1 cellular context compared by ENCODE assay signal in the genomic region with DNA sequence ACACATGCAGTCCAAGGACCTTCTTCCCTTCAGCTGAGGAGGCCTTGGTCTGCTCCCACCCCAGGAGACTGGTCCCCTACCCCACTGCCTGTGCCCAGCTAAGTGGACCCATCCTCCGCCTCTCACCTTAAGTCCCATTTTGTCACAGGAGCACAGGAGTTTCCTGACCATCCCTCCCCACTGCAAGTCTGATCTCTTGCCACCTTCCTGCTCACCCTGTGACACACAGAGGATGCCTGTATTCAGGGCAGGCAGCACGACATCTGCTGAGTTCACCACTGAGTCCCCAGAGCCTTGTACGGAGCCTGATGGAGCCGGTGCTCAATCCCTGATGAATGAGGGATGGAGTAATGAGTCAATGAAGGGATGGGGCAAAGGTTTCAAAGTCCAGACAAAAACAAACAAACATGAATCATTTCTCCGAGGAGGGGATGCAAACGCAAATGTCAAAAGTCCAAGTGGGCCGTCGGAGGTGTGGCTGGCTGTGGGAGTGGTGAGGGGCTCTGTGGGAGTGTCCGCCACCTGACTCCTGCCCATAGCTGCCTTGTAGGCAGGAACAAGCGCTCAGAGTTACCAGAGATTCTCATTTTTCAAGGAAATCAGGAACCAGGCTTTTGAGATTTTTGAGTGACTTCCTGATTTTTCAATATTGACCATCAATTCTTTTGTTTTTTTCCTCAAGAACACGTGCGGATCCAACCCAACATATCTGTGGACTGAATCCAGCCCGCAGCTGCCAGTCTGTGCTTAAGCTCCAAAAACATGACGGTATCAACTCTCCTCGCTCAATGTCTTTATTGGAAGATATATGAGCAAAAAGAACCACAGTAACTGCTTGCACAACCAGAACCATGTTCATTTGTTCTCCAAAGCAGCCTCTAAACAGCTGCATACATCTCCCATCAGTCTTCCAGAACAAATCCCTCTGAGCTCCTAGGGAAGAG.
TF ChIP-seq lines count a peak whose summit lies in the region.

No MANE protein-coding gene starts in this region.

TF ChIP-seq in HEK293, 187 proteins besides CTCF, POLR2A, EP300 and RAD21 (continued from another document):
- TF ChIP-seq, protein P1, sequence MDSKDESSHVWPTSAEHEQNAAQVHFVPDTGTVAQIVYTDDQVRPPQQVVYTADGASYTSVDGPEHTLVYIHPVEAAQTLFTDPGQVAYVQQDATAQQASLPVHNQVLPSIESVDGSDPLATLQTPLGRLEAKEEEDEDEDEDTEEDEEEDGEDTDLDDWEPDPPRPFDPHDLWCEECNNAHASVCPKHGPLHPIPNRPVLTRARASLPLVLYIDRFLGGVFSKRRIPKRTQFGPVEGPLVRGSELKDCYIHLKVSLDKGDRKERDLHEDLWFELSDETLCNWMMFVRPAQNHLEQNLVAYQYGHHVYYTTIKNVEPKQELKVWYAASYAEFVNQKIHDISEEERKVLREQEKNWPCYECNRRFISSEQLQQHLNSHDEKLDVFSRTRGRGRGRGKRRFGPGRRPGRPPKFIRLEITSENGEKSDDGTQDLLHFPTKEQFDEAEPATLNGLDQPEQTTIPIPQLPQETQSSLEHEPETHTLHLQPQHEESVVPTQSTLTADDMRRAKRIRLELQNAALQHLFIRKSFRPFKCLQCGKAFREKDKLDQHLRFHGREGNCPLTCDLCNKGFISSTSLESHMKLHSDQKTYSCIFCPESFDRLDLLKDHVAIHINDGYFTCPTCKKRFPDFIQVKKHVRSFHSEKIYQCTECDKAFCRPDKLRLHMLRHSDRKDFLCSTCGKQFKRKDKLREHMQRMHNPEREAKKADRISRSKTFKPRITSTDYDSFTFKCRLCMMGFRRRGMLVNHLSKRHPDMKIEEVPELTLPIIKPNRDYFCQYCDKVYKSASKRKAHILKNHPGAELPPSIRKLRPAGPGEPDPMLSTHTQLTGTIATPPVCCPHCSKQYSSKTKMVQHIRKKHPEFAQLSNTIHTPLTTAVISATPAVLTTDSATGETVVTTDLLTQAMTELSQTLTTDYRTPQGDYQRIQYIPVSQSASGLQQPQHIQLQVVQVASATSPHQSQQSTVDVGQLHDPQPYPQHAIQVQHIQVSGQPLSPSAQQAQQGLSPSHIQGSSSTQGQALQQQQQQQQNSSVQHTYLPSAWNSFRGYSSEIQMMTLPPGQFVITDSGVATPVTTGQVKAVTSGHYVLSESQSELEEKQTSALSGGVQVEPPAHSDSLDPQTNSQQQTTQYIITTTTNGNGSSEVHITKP (tag by site-specific recombination; IDR thresholded peaks at IDR 0.05), result no peak
- TF ChIP-seq, protein P2, sequence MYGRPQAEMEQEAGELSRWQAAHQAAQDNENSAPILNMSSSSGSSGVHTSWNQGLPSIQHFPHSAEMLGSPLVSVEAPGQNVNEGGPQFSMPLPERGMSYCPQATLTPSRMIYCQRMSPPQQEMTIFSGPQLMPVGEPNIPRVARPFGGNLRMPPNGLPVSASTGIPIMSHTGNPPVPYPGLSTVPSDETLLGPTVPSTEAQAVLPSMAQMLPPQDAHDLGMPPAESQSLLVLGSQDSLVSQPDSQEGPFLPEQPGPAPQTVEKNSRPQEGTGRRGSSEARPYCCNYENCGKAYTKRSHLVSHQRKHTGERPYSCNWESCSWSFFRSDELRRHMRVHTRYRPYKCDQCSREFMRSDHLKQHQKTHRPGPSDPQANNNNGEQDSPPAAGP (tag by site-specific recombination; IDR thresholded peaks at IDR 0.05), result peak; percentile 100
- TF ChIP-seq ZNF629 (tag by site-specific recombination; IDR thresholded peaks at IDR 0.05), result 0 out of 2 replicates have a peak, but pooled peaks have one; percentile 23
- peak; percentile 39; the same call in 1 of the 2 replicates for TF ChIP-seq WT1 (tag by site-specific recombination; IDR thresholded peaks at IDR 0.05)
- TF ChIP-seq, protein P3, sequence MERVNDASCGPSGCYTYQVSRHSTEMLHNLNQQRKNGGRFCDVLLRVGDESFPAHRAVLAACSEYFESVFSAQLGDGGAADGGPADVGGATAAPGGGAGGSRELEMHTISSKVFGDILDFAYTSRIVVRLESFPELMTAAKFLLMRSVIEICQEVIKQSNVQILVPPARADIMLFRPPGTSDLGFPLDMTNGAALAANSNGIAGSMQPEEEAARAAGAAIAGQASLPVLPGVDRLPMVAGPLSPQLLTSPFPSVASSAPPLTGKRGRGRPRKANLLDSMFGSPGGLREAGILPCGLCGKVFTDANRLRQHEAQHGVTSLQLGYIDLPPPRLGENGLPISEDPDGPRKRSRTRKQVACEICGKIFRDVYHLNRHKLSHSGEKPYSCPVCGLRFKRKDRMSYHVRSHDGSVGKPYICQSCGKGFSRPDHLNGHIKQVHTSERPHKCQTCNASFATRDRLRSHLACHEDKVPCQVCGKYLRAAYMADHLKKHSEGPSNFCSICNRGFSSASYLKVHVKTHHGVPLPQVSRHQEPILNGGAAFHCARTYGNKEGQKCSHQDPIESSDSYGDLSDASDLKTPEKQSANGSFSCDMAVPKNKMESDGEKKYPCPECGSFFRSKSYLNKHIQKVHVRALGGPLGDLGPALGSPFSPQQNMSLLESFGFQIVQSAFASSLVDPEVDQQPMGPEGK (tag by site-specific recombination; IDR thresholded peaks at IDR 0.05), result 0 out of 2 replicates have a peak, but pooled peaks have one; percentile 28
- TF ChIP-seq ZNF10 (tag by site-specific recombination; IDR thresholded peaks at IDR 0.05), result 0 out of 2 replicates have a peak, but pooled peaks have one; percentile 25
- peak; percentile 58 for TF ChIP-seq GLIS1 (tag by site-specific recombination; IDR thresholded peaks at IDR 0.05)
- peak; percentile 18; the same call in 1 of the 2 replicates for TF ChIP-seq MZF1 (tag by site-specific recombination; IDR thresholded peaks at IDR 0.05; ENCODE audit: borderline replicate concordance)
- TF ChIP-seq, protein P4, sequence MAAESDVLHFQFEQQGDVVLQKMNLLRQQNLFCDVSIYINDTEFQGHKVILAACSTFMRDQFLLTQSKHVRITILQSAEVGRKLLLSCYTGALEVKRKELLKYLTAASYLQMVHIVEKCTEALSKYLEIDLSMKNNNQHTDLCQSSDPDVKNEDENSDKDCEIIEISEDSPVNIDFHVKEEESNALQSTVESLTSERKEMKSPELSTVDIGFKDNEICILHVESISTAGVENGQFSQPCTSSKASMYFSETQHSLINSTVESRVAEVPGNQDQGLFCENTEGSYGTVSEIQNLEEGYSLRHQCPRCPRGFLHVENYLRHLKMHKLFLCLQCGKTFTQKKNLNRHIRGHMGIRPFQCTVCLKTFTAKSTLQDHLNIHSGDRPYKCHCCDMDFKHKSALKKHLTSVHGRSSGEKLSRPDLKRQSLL (tag by site-specific recombination; IDR thresholded peaks at IDR 0.05), result peak; percentile 95
- TF ChIP-seq, protein P5, sequence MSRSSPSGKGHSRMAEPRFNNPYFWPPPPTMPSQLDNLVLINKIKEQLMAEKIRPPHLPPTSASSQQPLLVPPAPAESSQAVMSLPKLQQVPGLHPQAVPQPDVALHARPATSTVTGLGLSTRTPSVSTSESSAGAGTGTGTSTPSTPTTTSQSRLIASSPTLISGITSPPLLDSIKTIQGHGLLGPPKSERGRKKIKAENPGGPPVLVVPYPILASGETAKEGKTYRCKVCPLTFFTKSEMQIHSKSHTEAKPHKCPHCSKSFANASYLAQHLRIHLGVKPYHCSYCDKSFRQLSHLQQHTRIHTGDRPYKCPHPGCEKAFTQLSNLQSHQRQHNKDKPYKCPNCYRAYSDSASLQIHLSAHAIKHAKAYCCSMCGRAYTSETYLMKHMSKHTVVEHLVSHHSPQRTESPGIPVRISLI (tag by site-specific recombination; IDR thresholded peaks at IDR 0.05), result no peak
- TF ChIP-seq SP7 (tag by site-specific recombination; IDR thresholded peaks at IDR 0.05), result peak; percentile 23; the same call in 1 of the 2 replicates
- TF ChIP-seq, protein P6, sequence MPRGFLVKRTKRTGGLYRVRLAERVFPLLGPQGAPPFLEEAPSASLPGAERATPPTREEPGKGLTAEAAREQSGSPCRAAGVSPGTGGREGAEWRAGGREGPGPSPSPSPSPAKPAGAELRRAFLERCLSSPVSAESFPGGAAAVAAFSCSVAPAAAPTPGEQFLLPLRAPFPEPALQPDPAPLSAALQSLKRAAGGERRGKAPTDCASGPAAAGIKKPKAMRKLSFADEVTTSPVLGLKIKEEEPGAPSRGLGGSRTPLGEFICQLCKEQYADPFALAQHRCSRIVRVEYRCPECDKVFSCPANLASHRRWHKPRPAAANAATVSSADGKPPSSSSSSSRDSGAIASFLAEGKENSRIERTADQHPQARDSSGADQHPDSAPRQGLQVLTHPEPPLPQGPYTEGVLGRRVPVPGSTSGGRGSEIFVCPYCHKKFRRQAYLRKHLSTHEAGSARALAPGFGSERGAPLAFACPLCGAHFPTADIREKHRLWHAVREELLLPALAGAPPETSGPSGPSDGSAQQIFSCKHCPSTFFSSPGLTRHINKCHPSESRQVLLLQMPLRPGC (tag by site-specific recombination; IDR thresholded peaks at IDR 0.05), result 0 out of 2 replicates have a peak, but pooled peaks have one; percentile 39
- peak; percentile 61; the same call in 1 of the 2 replicates for TF ChIP-seq EGR2 (tag by site-specific recombination; IDR thresholded peaks at IDR 0.05; ENCODE audit: low read depth)
- no peak for TF ChIP-seq KLF8 (tag by site-specific recombination; IDR thresholded peaks at IDR 0.05)
- TF ChIP-seq ZNF350 (tag by site-specific recombination; IDR thresholded peaks at IDR 0.05), result no peak
- TF ChIP-seq ZFHX2 (tag by site-specific recombination; conservative IDR thresholded peaks at IDR 0.05), result peak; percentile 65; the same call in 1 of the 2 replicates
